In genomic region chr6:150314230-150315188, GRCh38 we compare ENCODE assay signal across 17 cellular contexts. TPM values are rescaled to one million over a fixed set of nuclear protein-coding genes. Genes with fewer than 3 reads are reported as not detected.
"Had no signal": no experiment of that assay in that cellular context is flagged by ENCODE, and none has a peak within 500 bp of the region (broad histone marks: within the 10 kb centered on the region; RNA-seq: fewer than 3 reads in every experiment).

No MANE protein-coding gene starts in this region.

- DNase-seq: activated B cell treated with CpG ODN at 0.5 μM for 24 hours; activated CD4-positive, alpha-beta T cell treated with anti-CD3 and anti-CD28 coated beads, Interleukin-2, amount 10 ng/mL, durations not matched to agents 24 days and 14 days; activated naive CD4-positive, alpha-beta T cell treated with anti-CD3 and anti-CD28 coated beads for 36 hours; activated T-cell treated with anti-CD3 and anti-CD28 coated beads for 4 hours; effector CD4-positive, alpha-beta T cell; foreskin melanocyte; heart left ventricle; left colon; spleen; stimulated activated CD4-positive, alpha-beta T cell treated with anti-CD3 and anti-CD28 coated beads, Interleukin-1b, Interleukin-23, amount 100 ng/mL, for 48 hours; stimulated activated naive CD4-positive, alpha-beta T cell treated with Interleukin-2 at 50 U/mL for 16 hours had no signal

- H3K27ac Mint-ChIP-seq: activated B cell treated with CpG ODN at 0.5 μM for 24 hours; activated CD4-positive, alpha-beta T cell treated with anti-CD3 and anti-CD28 coated beads, Interleukin-2, amount 10 ng/mL, durations not matched to agents 24 days and 14 days; activated naive CD4-positive, alpha-beta T cell treated with anti-CD3 and anti-CD28 coated beads for 36 hours; activated T-helper 17 cell treated with anti-CD3 and anti-CD28 coated beads, Interleukin-2, amount 50 U/mL, for 72 hours; natural killer cell treated with Interleukin-12 subunit alpha and Interleukin-12 subunit beta and Interleukin-15 and Interleukin-18, amount 100 ng/mL, for 72 hours; type B pancreatic cell had no signal

- H3K4me3 Mint-ChIP-seq: activated B cell treated with CpG ODN at 0.5 μM for 24 hours; activated CD4-positive, alpha-beta T cell treated with anti-CD3 and anti-CD28 coated beads, Interleukin-2, amount 10 ng/mL, durations not matched to agents 24 days and 14 days; activated naive CD4-positive, alpha-beta T cell treated with anti-CD3 and anti-CD28 coated beads for 36 hours; activated T-helper 17 cell treated with anti-CD3 and anti-CD28 coated beads, Interleukin-2, amount 50 U/mL, for 72 hours; natural killer cell treated with Interleukin-12 subunit alpha and Interleukin-12 subunit beta and Interleukin-15 and Interleukin-18, amount 100 ng/mL, for 72 hours; type B pancreatic cell had no signal

- H3K4me1 Mint-ChIP-seq: activated B cell treated with CpG ODN at 0.5 μM for 24 hours; activated T-helper 17 cell treated with anti-CD3 and anti-CD28 coated beads, Interleukin-2, amount 50 U/mL, for 72 hours had no signal

- H3K9me3 Mint-ChIP-seq: activated B cell treated with CpG ODN at 0.5 μM for 24 hours; activated CD4-positive, alpha-beta T cell treated with anti-CD3 and anti-CD28 coated beads, Interleukin-2, amount 10 ng/mL, durations not matched to agents 24 days and 14 days; activated naive CD4-positive, alpha-beta T cell treated with anti-CD3 and anti-CD28 coated beads for 36 hours; activated T-helper 17 cell treated with anti-CD3 and anti-CD28 coated beads, Interleukin-2, amount 50 U/mL, for 72 hours; natural killer cell treated with Interleukin-12 subunit alpha and Interleukin-12 subunit beta and Interleukin-15 and Interleukin-18, amount 100 ng/mL, for 72 hours had no signal

- ATAC-seq: activated T-helper 17 cell treated with anti-CD3 and anti-CD28 coated beads, Interleukin-2, amount 50 U/mL, for 72 hours; left colon; natural killer cell treated with Interleukin-12 subunit alpha and Interleukin-12 subunit beta and Interleukin-15 and Interleukin-18, amount 100 ng/mL, for 72 hours; sciatic nerve had no signal

- H3K36me3 Mint-ChIP-seq: natural killer cell treated with Interleukin-12 subunit alpha and Interleukin-12 subunit beta and Interleukin-15 and Interleukin-18, amount 100 ng/mL, for 72 hours; type B pancreatic cell had no signal

RNA-seq across cellular contexts. Expression of gene IYD, which starts 54.3 kb away (rescaled TPM):
- total RNA-seq: activated B cell treated with CpG ODN at 0.5 μM for 24 hours; activated CD4-positive, alpha-beta T cell treated with anti-CD3 and anti-CD28 coated beads, Interleukin-2, amount 10 ng/mL, durations not matched to agents 24 days and 14 days; activated CD8-positive, alpha-beta memory T cell treated with anti-CD3 and anti-CD28 coated beads for 36 hours; activated naive CD4-positive, alpha-beta T cell treated with anti-CD3 and anti-CD28 coated beads for 36 hours; activated T-helper 17 cell treated with anti-CD3 and anti-CD28 coated beads, Interleukin-2, amount 50 U/mL, for 72 hours; endothelial cell of umbilical vein; natural killer cell treated with Interleukin-12 subunit alpha and Interleukin-12 subunit beta and Interleukin-15 and Interleukin-18, amount 100 ng/mL, for 72 hours; sciatic nerve; spleen had no signal
